Comparison of ENCODE assay signal across 15 cellular contexts in genomic region chr10:44577533-44577932, GRCh38.
"Had no signal": no experiment of that assay in that cellular context is flagged by ENCODE, and none has a peak within 500 bp of the region (broad histone marks: within the 10 kb centered on the region; RNA-seq: fewer than 3 reads in every experiment).

No MANE protein-coding gene starts in this region.

- ATAC-seq: activated T-cell treated with anti-CD3 and anti-CD28 coated beads, Interleukin-2, amount 50 U/mL, for 72 hours; stimulated activated effector memory CD8-positive, alpha-beta T cell treated with anti-CD3 and anti-CD28 coated beads, Interleukin-12 subunit alpha, Interleukin-12 subunit beta, amount 100 ng/mL, for 72 hours; T-helper 17 cell had no signal

- H3K27me3 ChIP-seq: ascending aorta, stomach had no signal

- H3K9me3 ChIP-seq: ascending aorta, stomach, thoracic aorta had no signal

- H3K4me3 ChIP-seq: ascending aorta, stomach, thoracic aorta had no signal

- H3K36me3 ChIP-seq: ascending aorta, stomach, thoracic aorta had no signal

- H3K27ac ChIP-seq: ascending aorta, thoracic aorta, VCaP had no signal

- DNase-seq: activated CD4-positive, CD25-positive, alpha-beta regulatory T cell treated with anti-CD3 and anti-CD28 coated beads, Interleukin-2, amount 50 U/mL, for 72 hours; activated CD8-positive, alpha-beta memory T cell treated with anti-CD3 and anti-CD28 coated beads for 24 hours; activated naive CD4-positive, alpha-beta T cell treated with anti-CD3 and anti-CD28 coated beads, Interleukin-2, amount 50 U/mL, for 16 hours; activated T-cell treated with anti-CD3 and anti-CD28 coated beads, Interleukin-2, amount 50 U/mL, for 72 hours; effector CD4-positive, alpha-beta T cell; occipital lobe; posterior cingulate gyrus; retina; stimulated activated CD4-positive, alpha-beta T cell treated with anti-CD3 and anti-CD28 coated beads, Interleukin-4, amount 100 ng/mL, for 24 hours; stomach; T-helper 17 cell had no signal

- H3K4me1 ChIP-seq: stomach had no signal
